8 cellular contexts compared by ENCODE assay signal in genomic region chr1:235867903-235868469, GRCh38. TPM values are rescaled to one million over a fixed set of nuclear protein-coding genes. Genes with fewer than 3 reads are reported as not detected.
DNase-seq lines count a peak whose midpoint lies in the region; ATAC-seq, FAIRE-seq and TF ChIP-seq lines count a peak whose summit lies in the region.

No MANE protein-coding gene starts in this region.

- intact Hi-C loops in left lung (cut with DNase I), result loop anchor here in 1 of 2 donors (10.0 kb wide), 1 partner anchor 77 kb away; no protein-coding TSS in a partner anchor
- intact Hi-C loops in upper lobe of right lung (cut with DNase I), result no loop called here

- no peaks in the 10 kb centered on the region for H3K27me3 Mint-ChIP-seq in activated CD4-positive, alpha-beta memory T cell treated with anti-CD3 and anti-CD28 coated beads, Interleukin-2, amount 10 ng/mL, durations not matched to agents 7 days and 5 days

- DNase-seq in GM19239 (ENCODE audit: insufficient read length, low spot score) (no peak), left lung (no peak), upper lobe of right lung (no peak), DMS153 (lab: John Stamatoyannopoulos, UW) (no peak), ecto neural progenitor cell (ENCODE audit: low spot score) (no peak), NCI-H774 (lab: John Stamatoyannopoulos, UW) (no peak)
- DNase-seq in activated CD4-positive, alpha-beta memory T cell treated with anti-CD3 and anti-CD28 coated beads, Interleukin-2, amount 10 ng/mL, durations not matched to agents 7 days and 5 days, result peak; percentile 58

- peak overlapping the region; percentile 97 to 99 for H3K27ac ChIP-seq in left lung
- H3K27ac ChIP-seq in upper lobe of right lung, result peak overlapping the region; percentile 99

- H3K36me3 ChIP-seq in left lung (no peaks in the 10 kb centered on the region), upper lobe of right lung (no peaks in the 10 kb centered on the region)

- H3K27me3 ChIP-seq in left lung (no peaks in the 10 kb centered on the region), upper lobe of right lung (no peaks in the 10 kb centered on the region)

- peaks cover 13% of the 10 kb centered on the region for H3K36me3 Mint-ChIP-seq in activated CD4-positive, alpha-beta memory T cell treated with anti-CD3 and anti-CD28 coated beads, Interleukin-2, amount 10 ng/mL, durations not matched to agents 7 days and 5 days (ENCODE audit: low read depth)

- peak; percentile 37 for ATAC-seq in HG03342 (IDR thresholded peaks at IDR 0.05; ENCODE audit: unreplicated experiment)
- no peak for ATAC-seq in left lung
- no peak for ATAC-seq in upper lobe of right lung

- POLR2A ChIA-PET in activated CD4-positive, alpha-beta memory T cell treated with anti-CD3 and anti-CD28 coated beads, Interleukin-2, amount 10 ng/mL, durations not matched to agents 7 days and 5 days (lab: Charles Lee), result interaction anchor here (0.6 to 4.2 kb wide), 18 partner anchors 9 to 741 kb away, joined by 3 to 41 read pairs (median 9); partner anchors contain the start of gene B3GALNT2

- peak overlapping the region; percentile 91 for H3K4me3 Mint-ChIP-seq in activated CD4-positive, alpha-beta memory T cell treated with anti-CD3 and anti-CD28 coated beads, Interleukin-2, amount 10 ng/mL, durations not matched to agents 7 days and 5 days

- CTCF ChIA-PET in activated CD4-positive, alpha-beta memory T cell treated with anti-CD3 and anti-CD28 coated beads, Interleukin-2, amount 10 ng/mL, durations not matched to agents 7 days and 5 days (lab: Charles Lee), result interaction anchor here (0.6 to 2.9 kb wide), 2 partner anchors 10 to 104 kb away, joined by 4 to 19 read pairs; no protein-coding TSS in a partner anchor

- H3K4me3 ChIP-seq in left lung, result peak overlapping the region in 1 of 2 donors; percentile 90
- H3K4me3 ChIP-seq in upper lobe of right lung, result peak overlapping the region; percentile 98

- H3K9me3 ChIP-seq in left lung, result no peaks in the 10 kb centered on the region
- H3K9me3 ChIP-seq in upper lobe of right lung, result no peaks in the 10 kb centered on the region

- H3K4me1 ChIP-seq in left lung (peaks cover 10 to 40% of the 10 kb centered on the region in 2 donors), upper lobe of right lung (peaks cover 31% of the 10 kb centered on the region)

- peak; percentile 85 for FAIRE-seq in GM19239 (lab: Jason Lieb, UNC)

- peaks cover 58% of the 10 kb centered on the region for H3K4me1 Mint-ChIP-seq in activated CD4-positive, alpha-beta memory T cell treated with anti-CD3 and anti-CD28 coated beads, Interleukin-2, amount 10 ng/mL, durations not matched to agents 7 days and 5 days

- H3K27ac Mint-ChIP-seq in activated CD4-positive, alpha-beta memory T cell treated with anti-CD3 and anti-CD28 coated beads, Interleukin-2, amount 10 ng/mL, durations not matched to agents 7 days and 5 days, result peak overlapping the region; percentile 94

- H3K9me3 Mint-ChIP-seq in activated CD4-positive, alpha-beta memory T cell treated with anti-CD3 and anti-CD28 coated beads, Interleukin-2, amount 10 ng/mL, durations not matched to agents 7 days and 5 days, result no peaks in the 10 kb centered on the region

- TF ChIP-seq CTCF in left lung (IDR thresholded peaks at IDR 0.05), result no peak
- TF ChIP-seq CTCF in upper lobe of right lung (IDR thresholded peaks at IDR 0.05), result no peak

RNA-seq across cellular contexts. Expression of gene LYST, which starts 1.3 kb away (rescaled TPM):
- total RNA-seq in activated CD4-positive, alpha-beta memory T cell treated with anti-CD3 and anti-CD28 coated beads, Interleukin-2, amount 10 ng/mL, durations not matched to agents 7 days and 5 days, result 10 to 100 TPM; 34.4 to 36.0 TPM
- total RNA-seq in left lung (10 to 100 TPM; 33.4 to 64.9 TPM), upper lobe of right lung (78.4 TPM)
